Comparison of ENCODE assay signal across 9 cellular contexts in the genomic region with DNA sequence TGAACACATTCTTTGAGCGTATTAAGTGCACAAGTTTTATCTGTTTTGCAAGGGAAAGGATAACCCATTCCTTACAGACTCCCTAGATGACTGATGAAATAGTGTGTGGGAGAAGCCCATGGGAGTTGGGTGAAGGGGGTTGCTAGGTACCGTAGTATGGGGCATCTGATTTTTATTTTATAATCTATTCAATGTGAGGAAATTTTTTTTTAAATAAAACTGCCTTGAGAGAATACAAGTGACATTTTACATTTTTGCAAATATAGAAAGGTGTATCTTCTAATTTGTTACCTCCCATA. TPM values are rescaled to one million over a fixed set of nuclear protein-coding genes. Genes with fewer than 3 reads are reported as not detected.
DNase-seq lines count a peak whose midpoint lies in the region; ATAC-seq and TF ChIP-seq lines count a peak whose summit lies in the region.
"Had no signal": no experiment of that assay in that cellular context is flagged by ENCODE, and none has a peak within 500 bp of the region (broad histone marks: within the 10 kb centered on the region; RNA-seq: fewer than 3 reads in every experiment).

No MANE protein-coding gene starts in this region.

- no peak overlapping the region for H3K27ac Mint-ChIP-seq in Caco-2 (ENCODE audit: unreplicated experiment)
- H3K27ac Mint-ChIP-seq in neural crest cell (ENCODE audit: unreplicated experiment) = no peak overlapping the region

- POLR2A ChIA-PET in Caco-2 (lab: Charles Lee) = interaction anchor here (1.4 kb wide), 1 partner anchor 16 kb away, joined by 7 read pairs; a partner anchor contains a TSS
- POLR2A ChIA-PET in HEK293T (lab: Yijun Ruan, JAX) = interaction anchor here (2.5 kb wide), 1 partner anchor 8 kb away, joined by 17 read pairs; no protein-coding TSS in a partner anchor

- H3K9me3 Mint-ChIP-seq in Caco-2 (ENCODE audit: unreplicated experiment) (no peaks in the 10 kb centered on the region), neural crest cell (peaks cover 2% of the 10 kb centered on the region)

- CTCF ChIA-PET in Caco-2 (lab: Charles Lee) = interaction anchor here (1.5 kb wide), 1 partner anchor 8 kb away, joined by 3 read pairs; no protein-coding TSS in a partner anchor
- CTCF ChIA-PET in HEK293T (lab: Yijun Ruan, JAX) = no interaction called here

- peak overlapping the region; percentile 90 for H3K4me3 Mint-ChIP-seq in Caco-2 (ENCODE audit: unreplicated experiment)
- peak overlapping the region; percentile 97 for H3K4me3 Mint-ChIP-seq in neural crest cell

- H3K9me3 ChIP-seq in Caco-2 = no peaks in the 10 kb centered on the region
- no peaks in the 10 kb centered on the region for H3K9me3 ChIP-seq in NT2/D1 (ENCODE audit: insufficient read depth, low read length)
- no peaks in the 10 kb centered on the region for H3K9me3 ChIP-seq in ectodermal cell (ENCODE audit: control insufficient read depth, low read length)

- H3K27ac ChIP-seq in ectodermal cell (ENCODE audit: insufficient read depth, low read depth, low read length, poor library complexity, severe bottlenecking) = no peak overlapping the region

- peaks cover 33% of the 10 kb centered on the region for H3K36me3 Mint-ChIP-seq in Caco-2 (ENCODE audit: insufficient read depth, unreplicated experiment)
- H3K36me3 Mint-ChIP-seq in neural crest cell (ENCODE audit: low read depth) = peaks cover 13% of the 10 kb centered on the region

- no peak for TF ChIP-seq CTCF in Caco-2 (IDR thresholded peaks at IDR 0.05; ENCODE audit: insufficient read depth in 1 of 2, low read depth in 1 of 2, low read length in 1 of 2, severe bottlenecking in 1 of 2, unreplicated experiment in 1 of 2)
- TF ChIP-seq CTCF in neural crest cell (conservative IDR thresholded peaks at IDR 0.05) = no peak

- no peak for ATAC-seq in GM18498 (IDR thresholded peaks at IDR 0.05; ENCODE audit: unreplicated experiment)

- BruUV-seq in Caco-2 (replicated peaks; lab: Mats Ljungman, UMichigan) = no TSS peak

- intact Hi-C loops in Caco-2 (cut with micrococcal nuclease; ENCODE audit: unreplicated experiment) = no loop called here

- H3K27me3 Mint-ChIP-seq in Caco-2 (ENCODE audit: insufficient read depth, unreplicated experiment) (no peaks in the 10 kb centered on the region), neural crest cell (ENCODE audit: low read depth) (no peaks in the 10 kb centered on the region)

- DNase-seq in Caco-2 (no peak), NT2/D1 (ENCODE audit: low read depth, low spot score) (no peak), neural crest cell (ENCODE audit: low read depth, low spot score) (no peak), HPDE6-E6E7 (ENCODE audit: extremely low spot score) (no peak), SW480 (ENCODE audit: low spot score) (no peak), HEK293T (ENCODE audit: extremely low spot score) (no peak)
- DNase-seq: NCI-H446 treated with DMSO at 0.1 percent for 48 hours had no signal

- 75% methylated on average over 1 of the region's 2 CpGs; no CpG with 5 or more reads in 1 of the 2 experiments for WGBS in ectodermal cell, 2 experiments

- H3K36me3 ChIP-seq in Caco-2 (ENCODE audit: control insufficient read depth, insufficient read depth, low read length) (no peaks in the 10 kb centered on the region), NT2/D1 (ENCODE audit: insufficient read depth, insufficient read length, low read length) (peaks cover 12% of the 10 kb centered on the region), ectodermal cell (ENCODE audit: control insufficient read depth, insufficient read depth, low read length) (no peaks in the 10 kb centered on the region)

- no peak overlapping the region for H3K9ac ChIP-seq in NT2/D1 (ENCODE audit: insufficient read length, low read depth)

- H3K4me3 ChIP-seq in Caco-2 (ENCODE audit: low read depth, low read length) (peak overlapping the region; percentile 85), NT2/D1 (ENCODE audit: insufficient read length, low read depth) (peak overlapping the region; percentile 89), ectodermal cell (ENCODE audit: insufficient read depth, low read depth, low read length) (peak overlapping the region; percentile 81)

- H3K4me1 ChIP-seq in Caco-2 (peaks cover 14% of the 10 kb centered on the region; the same call in 1 of the 2 replicates), NT2/D1 (ENCODE audit: insufficient read depth, insufficient read length) (no peaks in the 10 kb centered on the region), ectodermal cell (ENCODE audit: control insufficient read depth, insufficient read depth, low read length) (no peaks in the 10 kb centered on the region)

- H3K4me1 Mint-ChIP-seq in Caco-2 (ENCODE audit: low read depth, unreplicated experiment) = peaks cover 26% of the 10 kb centered on the region
- H3K4me1 Mint-ChIP-seq in neural crest cell = peaks cover 46% of the 10 kb centered on the region

- no peaks in the 10 kb centered on the region for H3K27me3 ChIP-seq in Caco-2 (replicated peaks; ENCODE audit: control insufficient read depth, insufficient read depth, low read length)
- H3K27me3 ChIP-seq in NT2/D1 (ENCODE audit: insufficient read depth, insufficient read length) = no peaks in the 10 kb centered on the region
- no peaks in the 10 kb centered on the region for H3K27me3 ChIP-seq in ectodermal cell (ENCODE audit: control insufficient read depth, insufficient read depth, low read length, poor library complexity, severe bottlenecking)

TF ChIP-seq in HEK293T, 16 proteins besides CTCF, POLR2A, EP300 and RAD21:
- TF ChIP-seq HDGF (IDR thresholded peaks at IDR 0.05; ENCODE audit: borderline replicate concordance) (no peak), SP1 (IDR thresholded peaks at IDR 0.05) (no peak), NFRKB (IDR thresholded peaks at IDR 0.05) (no peak), ARNT (IDR thresholded peaks at IDR 0.05) (no peak), CTBP1 (IDR thresholded peaks at IDR 0.05; ENCODE audit: borderline replicate concordance) (no peak), FOXM1 (IDR thresholded peaks at IDR 0.05; ENCODE audit: borderline replicate concordance) (no peak), FOXK2 (IDR thresholded peaks at IDR 0.05) (no peak), L3MBTL2 (conservative IDR thresholded peaks at IDR 0.05) (no peak), LEF1 (IDR thresholded peaks at IDR 0.05; ENCODE audit: borderline replicate concordance) (no peak), FOXA1 (IDR thresholded peaks at IDR 0.05) (no peak), BHLHE40 (IDR thresholded peaks at IDR 0.05; ENCODE audit: borderline replicate concordance) (no peak), ELF4 (IDR thresholded peaks at IDR 0.05) (no peak), TARDBP (IDR thresholded peaks at IDR 0.05) (no peak), ZNF384 (IDR thresholded peaks at IDR 0.05) (no peak), SUZ12 (IDR thresholded peaks at IDR 0.05) (no peak)
- TF ChIP-seq, protein P1, sequence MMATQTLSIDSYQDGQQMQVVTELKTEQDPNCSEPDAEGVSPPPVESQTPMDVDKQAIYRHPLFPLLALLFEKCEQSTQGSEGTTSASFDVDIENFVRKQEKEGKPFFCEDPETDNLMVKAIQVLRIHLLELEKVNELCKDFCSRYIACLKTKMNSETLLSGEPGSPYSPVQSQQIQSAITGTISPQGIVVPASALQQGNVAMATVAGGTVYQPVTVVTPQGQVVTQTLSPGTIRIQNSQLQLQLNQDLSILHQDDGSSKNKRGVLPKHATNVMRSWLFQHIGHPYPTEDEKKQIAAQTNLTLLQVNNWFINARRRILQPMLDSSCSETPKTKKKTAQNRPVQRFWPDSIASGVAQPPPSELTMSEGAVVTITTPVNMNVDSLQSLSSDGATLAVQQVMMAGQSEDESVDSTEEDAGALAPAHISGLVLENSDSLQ (IDR thresholded peaks at IDR 0.05) = no peak

RNA-seq across cellular contexts. Expression of a gene that starts 1.4 kb away (rescaled TPM):
- total RNA-seq in Caco-2 (2022) (47.7 and 49.7 TPM in 2 replicates), neural crest cell (41.7 and 46.0 TPM in 2 replicates)
- polyA plus RNA-seq in ectodermal cell (2013, experiment 1 of 4) = 46.8 TPM
- polyA plus RNA-seq in ectodermal cell (2013, experiment 2 of 4) = 54.5 TPM
- 37.2 TPM for polyA plus RNA-seq in ectodermal cell (2013, experiment 3 of 4)
- polyA plus RNA-seq in ectodermal cell (2013, experiment 4 of 4) = 43.4 TPM

RNA-seq across cellular contexts. Expression of a gene that starts 15.7 kb away (rescaled TPM):
- total RNA-seq in Caco-2 (2022) = 3.3 and 3.6 TPM in 2 replicates
- 141 TPM for polyA plus RNA-seq in ectodermal cell (2013, experiment 1 of 4)
- polyA plus RNA-seq in ectodermal cell (2013, experiment 2 of 4) = 77.0 TPM
- polyA plus RNA-seq in ectodermal cell (2013, experiment 3 of 4) = 63.8 TPM
- polyA plus RNA-seq in ectodermal cell (2013, experiment 4 of 4) = 72.5 TPM
- total RNA-seq in neural crest cell = 413 and 420 TPM in 2 replicates

Comparison
In these comparisons a context has a peak if more than half of its experiments do, and no peak if none do; other contexts are left out.
1. RNA of a gene that starts 15.7 kb away (total RNA-seq): 413 to 420 TPM in neural crest cell; 3.3 to 3.6 TPM in Caco-2; every median in the first group is over 10 times any median in the second.
2. Peak in every context shown above with its lines, with median percentiles within 50 percentile points of each other: H3K4me3 ChIP-seq.